ENCODE assay signal across 30 cellular contexts in genomic region chr7:54662701-54663100, GRCh38.
"Had no signal": no experiment of that assay in that cellular context is flagged by ENCODE, and none has a peak within 500 bp of the region (broad histone marks: within the 10 kb centered on the region; RNA-seq: fewer than 3 reads in every experiment).

No MANE protein-coding gene starts in this region.

- H3K27ac Mint-ChIP-seq: effector memory CD8-positive, alpha-beta T cell; memory B cell; naive thymus-derived CD4-positive, alpha-beta T cell; stimulated activated effector memory CD8-positive, alpha-beta T cell treated with anti-CD3 and anti-CD28 coated beads, Interleukin-12 subunit alpha, Interleukin-12 subunit beta, amount 100 ng/mL, for 72 hours; stimulated activated naive CD8-positive, alpha-beta T cell treated with anti-CD3 and anti-CD28 coated beads, Interleukin-15, Interleukin-2, amounts not matched to agents 100 ng/mL and 50 ng/mL, for 24 hours had no signal

- DNase-seq: dermis blood vessel endothelial cell; effector memory CD8-positive, alpha-beta T cell; erythroblast; esophagus squamous epithelium; foreskin melanocyte; glutamatergic neuron; heart right ventricle; hippocampal formation; immature natural killer cell; islet precursor cell; kidney glomerular epithelial cell; midbrain; naive thymus-derived CD4-positive, alpha-beta T cell; nucleus accumbens; ovary; posterior cingulate gyrus; psoas muscle; right cardiac atrium; sigmoid colon; stimulated activated CD4-positive, alpha-beta T cell treated with anti-CD3 and anti-CD28 coated beads, Interleukin-2, amount 100 ng/mL, for 24 hours; stimulated activated CD4-positive, alpha-beta T cell treated with anti-CD3 and anti-CD28 coated beads, Interleukin-4, amount 100 ng/mL, for 24 hours; uterus had no signal

- H3K9me3 Mint-ChIP-seq: stimulated activated effector memory CD8-positive, alpha-beta T cell treated with anti-CD3 and anti-CD28 coated beads, Interleukin-12 subunit alpha, Interleukin-12 subunit beta, amount 100 ng/mL, for 72 hours had no signal

- H3K4me1 ChIP-seq: psoas muscle, uterus had no signal

- H3K9me3 ChIP-seq: esophagus squamous epithelium, ovary, psoas muscle, sigmoid colon, thoracic aorta, tibial nerve, upper lobe of left lung, uterus had no signal

- H3K36me3 Mint-ChIP-seq: immature natural killer cell; memory B cell; stimulated activated effector memory CD8-positive, alpha-beta T cell treated with anti-CD3 and anti-CD28 coated beads, Interleukin-12 subunit alpha, Interleukin-12 subunit beta, amount 100 ng/mL, for 72 hours had no signal

- H3K27ac ChIP-seq: coronary artery, esophagus squamous epithelium, heart right ventricle, ovary, psoas muscle, sigmoid colon, thoracic aorta, tibial nerve, upper lobe of left lung, uterus had no signal

- H3K36me3 ChIP-seq: esophagus squamous epithelium, heart right ventricle, ovary, sigmoid colon, thoracic aorta, tibial nerve, upper lobe of left lung, uterus had no signal

- H3K4me3 Mint-ChIP-seq: immature natural killer cell; memory B cell; stimulated activated effector memory CD8-positive, alpha-beta T cell treated with anti-CD3 and anti-CD28 coated beads, Interleukin-12 subunit alpha, Interleukin-12 subunit beta, amount 100 ng/mL, for 72 hours; stimulated activated naive CD8-positive, alpha-beta T cell treated with anti-CD3 and anti-CD28 coated beads, Interleukin-15, Interleukin-2, amounts not matched to agents 100 ng/mL and 50 ng/mL, for 24 hours had no signal

- H3K27me3 ChIP-seq: ovary, uterus had no signal

- H3K4me3 ChIP-seq: coronary artery, esophagus squamous epithelium, heart right ventricle, lung, ovary, psoas muscle, sigmoid colon, thoracic aorta, tibial nerve, upper lobe of left lung, uterus had no signal

- ATAC-seq: effector memory CD8-positive, alpha-beta T cell; heart right ventricle; naive thymus-derived CD4-positive, alpha-beta T cell; psoas muscle; right cardiac atrium; stimulated activated effector memory CD8-positive, alpha-beta T cell treated with anti-CD3 and anti-CD28 coated beads, Interleukin-12 subunit alpha, Interleukin-12 subunit beta, amount 100 ng/mL, for 72 hours had no signal
